13 cellular contexts compared by ENCODE assay signal in the genomic region with DNA sequence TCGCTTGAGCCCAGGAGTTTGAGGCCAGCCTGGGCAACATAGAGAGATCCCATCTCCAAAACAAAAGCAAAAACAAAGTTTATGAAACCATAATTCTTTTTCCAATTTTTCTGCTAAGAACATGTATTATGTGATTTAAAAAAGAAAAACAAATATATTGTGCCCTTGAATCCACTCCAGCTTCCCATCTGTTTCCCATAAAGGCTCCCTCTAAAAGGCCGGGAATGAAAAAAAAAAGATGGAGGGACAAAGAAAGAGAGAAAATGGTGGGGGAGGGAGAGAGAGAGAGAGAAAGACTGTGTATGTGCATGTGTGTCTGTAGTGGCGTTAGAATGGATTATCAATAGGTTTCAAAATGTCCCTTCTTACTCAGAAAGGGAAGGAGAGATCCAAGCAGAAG.
"Had no signal": no experiment of that assay in that cellular context is flagged by ENCODE, and none has a peak within 500 bp of the region (broad histone marks: within the 10 kb centered on the region; RNA-seq: fewer than 3 reads in every experiment).

No MANE protein-coding gene starts in this region.

- H3K27me3 Mint-ChIP-seq: activated CD4-positive, alpha-beta memory T cell treated with anti-CD3 and anti-CD28 coated beads for 36 hours; activated naive CD4-positive, alpha-beta T cell treated with anti-CD3 and anti-CD28 coated beads, Interleukin-2, amount 50 U/mL, for 24 hours had no signal

- H3K4me1 Mint-ChIP-seq: activated naive CD4-positive, alpha-beta T cell treated with anti-CD3 and anti-CD28 coated beads, Interleukin-2, amount 50 U/mL, for 24 hours; nephron progenitor cell had no signal

- DNase-seq: activated CD4-positive, alpha-beta memory T cell treated with anti-CD3 and anti-CD28 coated beads for 36 hours; activated CD4-positive, CD25-positive, alpha-beta regulatory T cell treated with anti-CD3 and anti-CD28 coated beads, Interleukin-2, amount 50 U/mL, for 72 hours; amygdala; left lung; nephron progenitor cell; stimulated activated CD4-positive, alpha-beta T cell treated with anti-CD3 and anti-CD28 coated beads, Interleukin-15, amount 100 ng/mL, for 24 hours; stimulated activated CD4-positive, alpha-beta T cell treated with anti-CD3 and anti-CD28 coated beads, Interleukin-4, amount 100 ng/mL, for 4 hours; T-helper 9 cell had no signal

- H3K36me3 ChIP-seq: esophagus muscularis mucosa, left lung, tibial nerve, vagina had no signal

- H3K4me1 ChIP-seq: esophagus muscularis mucosa had no signal

- ATAC-seq: left lung had no signal

- H3K36me3 Mint-ChIP-seq: activated naive CD4-positive, alpha-beta T cell treated with anti-CD3 and anti-CD28 coated beads, Interleukin-2, amount 50 U/mL, for 24 hours had no signal

- H3K27me3 ChIP-seq: esophagus muscularis mucosa, left lung, tibial nerve, vagina had no signal

- H3K9me3 ChIP-seq: esophagus muscularis mucosa, left lung, tibial nerve, vagina had no signal

- H3K27ac ChIP-seq: esophagus muscularis mucosa, vagina had no signal

- H3K27ac Mint-ChIP-seq: activated CD4-positive, alpha-beta memory T cell treated with anti-CD3 and anti-CD28 coated beads for 36 hours; activated naive CD4-positive, alpha-beta T cell treated with anti-CD3 and anti-CD28 coated beads, Interleukin-2, amount 50 U/mL, for 24 hours; activated T-helper 2 cell treated with anti-CD3 and anti-CD28 coated beads, Interferon-gamma antibody, Interleukin-2, Interleukin-4, amounts not matched to agents 10 μg/mL and 5 μg/mL and 100 μg/mL, durations not matched to agents 14 hours and 24 hours and 36 hours; nephron progenitor cell had no signal

- H3K9me3 Mint-ChIP-seq: activated CD4-positive, alpha-beta memory T cell treated with anti-CD3 and anti-CD28 coated beads for 36 hours; activated naive CD4-positive, alpha-beta T cell treated with anti-CD3 and anti-CD28 coated beads, Interleukin-2, amount 50 U/mL, for 24 hours had no signal

- H3K4me3 Mint-ChIP-seq: activated CD4-positive, alpha-beta memory T cell treated with anti-CD3 and anti-CD28 coated beads for 36 hours; activated naive CD4-positive, alpha-beta T cell treated with anti-CD3 and anti-CD28 coated beads, Interleukin-2, amount 50 U/mL, for 24 hours; nephron progenitor cell had no signal

- H3K4me3 ChIP-seq: esophagus muscularis mucosa, left lung, tibial nerve, vagina had no signal
